In genomic region chr16:87132361-87133014, GRCh38 we compare ENCODE assay signal across 14 cellular contexts.
DNase-seq lines count a peak whose midpoint lies in the region; TF ChIP-seq lines count a peak whose summit lies in the region.
"Had no signal": no experiment of that assay in that cellular context is flagged by ENCODE, and none has a peak within 500 bp of the region (broad histone marks: within the 10 kb centered on the region; RNA-seq: fewer than 3 reads in every experiment).

No MANE protein-coding gene starts in this region.

- H3K4me2 ChIP-seq in PC-9: peak overlapping the region; percentile 10; the same call in 1 of the 2 replicates

- peaks cover 10% of the 10 kb centered on the region for H3K36me3 Mint-ChIP-seq in nephron (ENCODE audit: low read depth)

- no peak overlapping the region for H3K4me3 ChIP-seq in PC-9

- no peak overlapping the region for H2AFZ ChIP-seq in PC-9

- no peak for TF ChIP-seq CTCF in PC-9 (conservative IDR thresholded peaks at IDR 0.05)
- no peak for TF ChIP-seq CTCF in nephron (IDR thresholded peaks at IDR 0.05; ENCODE audit: unreplicated experiment in 3 of 3)

- peaks cover 41% of the 10 kb centered on the region for H3K27me3 ChIP-seq in PC-9 (ENCODE audit: insufficient read depth, low read depth)

- H3K27me3 Mint-ChIP-seq in nephron (ENCODE audit: low read depth): peaks cover 79% of the 10 kb centered on the region
- H3K27me3 Mint-ChIP-seq: activated T-cell treated with anti-CD3 and anti-CD28 coated beads, Interleukin-2, amount 50 U/mL, for 24 hours had no signal

- CTCF ChIA-PET in PC-9 (lab: Charles Lee): no interaction called here

- DNase-seq in AG08396 (ENCODE audit: low spot score) (peak; percentile 54), PC-9 (no peak), fibroblast of peridontal ligament (ENCODE audit: extremely low read depth) (peak; percentile 57), Kasumi-1 (lab: John Stamatoyannopoulos, UW) (no peak), T-helper 1 cell (no peak), NCI-H345 (lab: John Stamatoyannopoulos, UW) (no peak)
- no peak for DNase-seq in activated CD4-positive, alpha-beta T cell treated with anti-CD3 and anti-CD28 coated beads, Interleukin-2, amount 50 U/mL, for 1 hour
- DNase-seq: activated T-cell treated with anti-CD3 and anti-CD28 coated beads, Interleukin-2, amount 50 U/mL, for 24 hours; KBM-7; kidney glomerular epithelial cell; NCI-H510A; stimulated activated naive CD4-positive, alpha-beta T cell had no signal

- H3K79me2 ChIP-seq in PC-9 (ENCODE audit: low read depth): no peaks in the 10 kb centered on the region

- intact Hi-C loops in PC-9 (cut with micrococcal nuclease; ENCODE audit: unreplicated experiment): no loop called here

- H3F3A ChIP-seq in PC-9 (ENCODE audit: insufficient read depth, low read depth): peaks cover 4% of the 10 kb centered on the region; the same call in 1 of the 2 replicates

- H3K4me1 ChIP-seq in PC-9 (replicated peaks; ENCODE audit: insufficient read depth): peaks cover 19% of the 10 kb centered on the region; the same call in 1 of the 2 replicates

- H3K36me3 ChIP-seq in PC-9 (ENCODE audit: low read depth): no peaks in the 10 kb centered on the region

- no peaks in the 10 kb centered on the region for H4K20me1 ChIP-seq in PC-9 (ENCODE audit: insufficient read depth)

- H3K9me2 ChIP-seq in PC-9 (ENCODE audit: insufficient read depth): no peaks in the 10 kb centered on the region

- peaks cover 11% of the 10 kb centered on the region for H3K9me3 Mint-ChIP-seq in nephron

- POLR2A ChIA-PET in PC-9 (lab: Charles Lee; ENCODE audit: unreplicated experiment): no interaction called here

- no TSS peak for BruUV-seq in PC-9 (replicated peaks; lab: Mats Ljungman, UMichigan)

- no peaks in the 10 kb centered on the region for H3K9me3 ChIP-seq in PC-9 (ENCODE audit: insufficient read depth, low read depth)

- H3K27ac Mint-ChIP-seq in nephron: peak overlapping the region; percentile 50 to 79 (median 72)
- H3K27ac Mint-ChIP-seq: activated T-cell treated with anti-CD3 and anti-CD28 coated beads, Interleukin-2, amount 50 U/mL, for 24 hours; B cell had no signal

- no peak overlapping the region for H3K27ac ChIP-seq in PC-9

- H3K4me3 Mint-ChIP-seq in nephron: peak overlapping the region in 1 of 3 experiments; percentile 30
- H3K4me3 Mint-ChIP-seq: activated T-cell treated with anti-CD3 and anti-CD28 coated beads, Interleukin-2, amount 50 U/mL, for 24 hours; B cell had no signal

- H3K4me1 Mint-ChIP-seq in nephron: peaks cover 48% of the 10 kb centered on the region
- H3K4me1 Mint-ChIP-seq: B cell had no signal

Comparison
In these comparisons a context has a peak if more than half of its experiments do, and no peak if none do; other contexts are left out.
1. DNase-seq: peak in AG08396 (single experiment) and fibroblast of peridontal ligament (single experiment); none in PC-9 (0 of 2), activated CD4-positive, alpha-beta T cell treated with anti-CD3 and anti-CD28 coated beads, Interleukin-2, amount 50 U/mL, for 1 hour (single experiment), Kasumi-1 (0 of 2), T-helper 1 cell (0 of 5) and NCI-H345 (single experiment).